Comparison of ENCODE assay signal across 1 cellular context in genomic region chr11:69452589-69452988, GRCh38.
TF ChIP-seq lines count a peak whose summit lies in the region.

No MANE protein-coding gene starts in this region.

TF ChIP-seq in K562, 482 proteins besides CTCF, POLR2A, EP300 and RAD21 (continued from another document):
- TF ChIP-seq USF2 (CRISPR knock-in tag; IDR thresholded peaks at IDR 0.05) (peak; percentile 23; the same call in 1 of the 2 replicates), POLR3G (IDR thresholded peaks at IDR 0.05; ENCODE audit: extremely low read depth, insufficient read length, insufficient replicate concordance) (no peak), ZNF586 (CRISPR knock-in tag; conservative IDR thresholded peaks at IDR 0.05) (no peak), USF1 (CRISPR knock-in tag; IDR thresholded peaks at IDR 0.05) (peak; percentile 43; the same call in 1 of the 2 replicates), LEF1 (IDR thresholded peaks at IDR 0.05) (no peak), HIVEP1 (CRISPR knock-in tag; IDR thresholded peaks at IDR 0.05) (no peak), ZNF668 (CRISPR knock-in tag; IDR thresholded peaks at IDR 0.05) (no peak), ZNF134 (CRISPR knock-in tag; conservative IDR thresholded peaks at IDR 0.05) (no peak), KAT2B (IDR thresholded peaks at IDR 0.05; ENCODE audit: low read depth, low read length) (no peak), CBX3 (IDR thresholded peaks at IDR 0.05; ENCODE audit: borderline replicate concordance in 1 of 2, low read length in 2 of 2) (0 out of 3 replicates have a peak, but pooled peaks of 1 of the 2 experiments have one; percentile 62), SMARCA5 (IDR thresholded peaks at IDR 0.05) (peak; percentile 72), HLTF (IDR thresholded peaks at IDR 0.05) (0 out of 2 replicates have a peak, but pooled peaks have one; percentile 63), SP2 (IDR thresholded peaks at IDR 0.05; ENCODE audit: extremely low read depth, low read depth, low read length, poor library complexity, severe bottlenecking) (no peak), ZNF197 (CRISPR knock-in tag; IDR thresholded peaks at IDR 0.05; ENCODE audit: low read depth) (no peak), POLR2AphosphoS2 (IDR thresholded peaks at IDR 0.05; ENCODE audit: low read length) (no peak), TRIM28 (IDR thresholded peaks at IDR 0.05) (no peak), RBM25 (IDR thresholded peaks at IDR 0.05; ENCODE audit: low read depth, low read length, severe bottlenecking) (peak; percentile 94), ETV5 (CRISPR knock-in tag; IDR thresholded peaks at IDR 0.05; ENCODE audit: low read depth) (no peak)
